In genomic region chr2:43104763-43105162, GRCh38 we compare ENCODE assay signal across 19 cellular contexts.
DNase-seq lines count a peak whose midpoint lies in the region; ATAC-seq, FAIRE-seq and TF ChIP-seq lines count a peak whose summit lies in the region.
"Had no signal": no experiment of that assay in that cellular context is flagged by ENCODE, and none has a peak within 500 bp of the region (broad histone marks: within the 10 kb centered on the region; RNA-seq: fewer than 3 reads in every experiment).

No MANE protein-coding gene starts in this region.

- peak overlapping the region; percentile 80 for H3K27ac ChIP-seq in DND-41 (ENCODE audit: low read length)
- no peak overlapping the region for H3K27ac ChIP-seq in endodermal cell (ENCODE audit: low read depth, low read length)
- peak overlapping the region; percentile 84 for H3K27ac ChIP-seq in rectal smooth muscle tissue (ENCODE audit: low read depth, low read length)
- H3K27ac ChIP-seq in kidney (ENCODE audit: low read depth in 2 of 2, low read length in 2 of 2), result peak overlapping the region in 1 of 2 donors; percentile 49
- H3K27ac ChIP-seq: PC-9 had no signal

- WGBS in endodermal cell (ENCODE audit: insufficient coverage in 1 of 2, insufficient read length in 1 of 2), 2 experiments, result 67 to 87% methylated on average over 1 to 2 of the region's 2 CpGs

- in situ Hi-C loops in KBM-7 (cut with MboI; ENCODE audit: low pct_unique_long_range_greater_than_20kb, low sequenced_read_pairs), result loop anchor here (25.0 kb wide), 1 partner anchor 383 kb away; no protein-coding TSS in a partner anchor

- no peaks in the 10 kb centered on the region for H3K79me2 ChIP-seq in DND-41 (ENCODE audit: insufficient read depth, low read length)

- H3K27me3 ChIP-seq in DND-41 (ENCODE audit: insufficient read depth, low read length, poor library complexity) (no peaks in the 10 kb centered on the region), endodermal cell (ENCODE audit: control insufficient read depth, insufficient read depth, low read length, poor library complexity, severe bottlenecking) (peaks cover 10% of the 10 kb centered on the region), rectal smooth muscle tissue (ENCODE audit: control insufficient read depth, insufficient read depth, low read length) (no peaks in the 10 kb centered on the region)

- no peak overlapping the region for H3K27ac Mint-ChIP-seq in endodermal cell
- H3K27ac Mint-ChIP-seq in natural killer cell, result no peak overlapping the region
- no peak overlapping the region for H3K27ac Mint-ChIP-seq in stimulated activated effector memory CD8-positive, alpha-beta T cell treated with anti-CD3 and anti-CD28 coated beads, Interleukin-12 subunit alpha, Interleukin-12 subunit beta, amount 100 ng/mL, for 72 hours
- H3K27ac Mint-ChIP-seq: activated CD8-positive, alpha-beta T cell treated with anti-CD3 and anti-CD28 coated beads for 36 hours had no signal

- intact Hi-C loops in kidney (cut with DNase I), result no loop called here
- intact Hi-C loops in natural killer cell (cut with micrococcal nuclease), result no loop called here

- FAIRE-seq in kidney (lab: Jason Lieb, UNC), result no peak
- FAIRE-seq: GM12878 had no signal

- TF ChIP-seq CTCF in DND-41 (IDR thresholded peaks at IDR 0.05; ENCODE audit: borderline replicate concordance, extremely low read depth, low read length, poor library complexity, severe bottlenecking) (peak; percentile 45), endodermal cell (conservative IDR thresholded peaks at IDR 0.05) (peak; percentile 44), kidney (IDR thresholded peaks at IDR 0.05; ENCODE audit: borderline replicate concordance, extremely low read depth, insufficient read depth) (no peak), natural killer cell (IDR thresholded peaks at IDR 0.05) (no peak)

- H3K36me3 Mint-ChIP-seq in endodermal cell (ENCODE audit: low read depth) (no peaks in the 10 kb centered on the region), natural killer cell (no peaks in the 10 kb centered on the region)
- H3K36me3 Mint-ChIP-seq in stimulated activated effector memory CD8-positive, alpha-beta T cell treated with anti-CD3 and anti-CD28 coated beads, Interleukin-12 subunit alpha, Interleukin-12 subunit beta, amount 100 ng/mL, for 72 hours, result no peaks in the 10 kb centered on the region

- no peaks in the 10 kb centered on the region for H3K36me3 ChIP-seq in DND-41 (ENCODE audit: insufficient read depth, low read length)
- no peaks in the 10 kb centered on the region for H3K36me3 ChIP-seq in endodermal cell (ENCODE audit: control insufficient read depth, insufficient read depth, low read length)
- no peaks in the 10 kb centered on the region for H3K36me3 ChIP-seq in rectal smooth muscle tissue (ENCODE audit: control insufficient read depth, insufficient read depth, low read length)
- H3K36me3 ChIP-seq in kidney (ENCODE audit: control insufficient read depth in 1 of 2, insufficient read depth in 2 of 2, low read length in 2 of 2), result no peaks in the 10 kb centered on the region

- H3K4me3 ChIP-seq in DND-41 (ENCODE audit: low read depth in 1 of 2, low read length in 2 of 2) (no peak overlapping the region), endodermal cell (ENCODE audit: low read length) (no peak overlapping the region), rectal smooth muscle tissue (ENCODE audit: low read length) (no peak overlapping the region), kidney (ENCODE audit: low read length in 2 of 2) (no peak overlapping the region)
- H3K4me3 ChIP-seq: GM12878, PC-9 had no signal

- no peak overlapping the region for H2AFZ ChIP-seq in DND-41 (ENCODE audit: low read depth, low read length)
- H2AFZ ChIP-seq: PC-9 had no signal

- ATAC-seq in DND-41 (ENCODE audit: insufficient read depth, low read depth) (peak; percentile 53; the same call in 1 of the 3 replicates), natural killer cell (no peak), HG03439 (IDR thresholded peaks at IDR 0.05; ENCODE audit: unreplicated experiment) (no peak)
- no peak for ATAC-seq in stimulated activated effector memory CD8-positive, alpha-beta T cell treated with anti-CD3 and anti-CD28 coated beads, Interleukin-12 subunit alpha, Interleukin-12 subunit beta, amount 100 ng/mL, for 72 hours
- ATAC-seq: activated CD8-positive, alpha-beta T cell treated with anti-CD3 and anti-CD28 coated beads for 36 hours; GM12878 had no signal

- DNase-seq in DND-41 (peak; percentile 35), KBM-7 (peak; percentile 38), endodermal cell (peak; percentile 53), kidney (no peak), natural killer cell (no peak)
- no peak for DNase-seq in stimulated activated effector memory CD8-positive, alpha-beta T cell treated with anti-CD3 and anti-CD28 coated beads, Interleukin-12 subunit alpha, Interleukin-12 subunit beta, amount 100 ng/mL, for 72 hours (ENCODE audit: low spot score in 2 of 2)
- DNase-seq: activated CD8-positive, alpha-beta T cell treated with anti-CD3 and anti-CD28 coated beads for 36 hours; amniotic stem cell; C1 segment of cervical spinal cord; DMS79; HCEC 1CT; head of caudate nucleus; Karpas-422; NCI-H1930; NCI-H510A treated with DMSO at 0.1 percent for 48 hours; PC-9 had no signal

- H3K9me3 Mint-ChIP-seq in endodermal cell (no peaks in the 10 kb centered on the region), natural killer cell (no peaks in the 10 kb centered on the region)
- no peaks in the 10 kb centered on the region for H3K9me3 Mint-ChIP-seq in stimulated activated effector memory CD8-positive, alpha-beta T cell treated with anti-CD3 and anti-CD28 coated beads, Interleukin-12 subunit alpha, Interleukin-12 subunit beta, amount 100 ng/mL, for 72 hours

- H3K27me3 Mint-ChIP-seq in endodermal cell (ENCODE audit: insufficient read depth), result peaks cover 13% of the 10 kb centered on the region
- H3K27me3 Mint-ChIP-seq in natural killer cell (ENCODE audit: low read depth in 2 of 2), result peaks cover 4 to 5% of the 10 kb centered on the region in 2 donors
- H3K27me3 Mint-ChIP-seq: activated CD8-positive, alpha-beta T cell treated with anti-CD3 and anti-CD28 coated beads for 36 hours had no signal

- H3K4me3 Mint-ChIP-seq in endodermal cell (no peak overlapping the region), natural killer cell (no peak overlapping the region)
- H3K4me3 Mint-ChIP-seq in stimulated activated effector memory CD8-positive, alpha-beta T cell treated with anti-CD3 and anti-CD28 coated beads, Interleukin-12 subunit alpha, Interleukin-12 subunit beta, amount 100 ng/mL, for 72 hours, result no peak overlapping the region
- H3K4me3 Mint-ChIP-seq: activated CD8-positive, alpha-beta T cell treated with anti-CD3 and anti-CD28 coated beads for 36 hours had no signal

- H3K4me1 Mint-ChIP-seq in endodermal cell, result peaks cover 3% of the 10 kb centered on the region
- H3K4me1 Mint-ChIP-seq in natural killer cell, result peaks cover 5 to 29% of the 10 kb centered on the region in 2 donors
- H3K4me1 Mint-ChIP-seq in stimulated activated effector memory CD8-positive, alpha-beta T cell treated with anti-CD3 and anti-CD28 coated beads, Interleukin-12 subunit alpha, Interleukin-12 subunit beta, amount 100 ng/mL, for 72 hours, result peaks cover 27% of the 10 kb centered on the region

- H3K9ac ChIP-seq in DND-41 (ENCODE audit: low read depth, low read length) (no peak overlapping the region), endodermal cell (ENCODE audit: extremely low read depth, low read length, poor library complexity, severe bottlenecking) (no peak overlapping the region), rectal smooth muscle tissue (ENCODE audit: low read length) (no peak overlapping the region), kidney (ENCODE audit: low read length in 2 of 2) (no peak overlapping the region)

- no peaks in the 10 kb centered on the region for H4K20me1 ChIP-seq in DND-41 (ENCODE audit: insufficient read depth, low read length)

- H3K4me2 ChIP-seq in DND-41 (ENCODE audit: insufficient read depth, low read length), result no peak overlapping the region
- H3K4me2 ChIP-seq: PC-9 had no signal

- H3K9me3 ChIP-seq in DND-41 (ENCODE audit: insufficient read depth, low read length, severe bottlenecking) (no peaks in the 10 kb centered on the region), endodermal cell (ENCODE audit: control insufficient read depth, low read length) (no peaks in the 10 kb centered on the region), kidney (ENCODE audit: control insufficient read depth in 1 of 2, low read length in 2 of 2) (no peaks in the 10 kb centered on the region)

- peaks cover 27% of the 10 kb centered on the region for H3K4me1 ChIP-seq in DND-41 (ENCODE audit: insufficient read depth, low read length)
- H3K4me1 ChIP-seq in endodermal cell (ENCODE audit: control insufficient read depth, insufficient read depth, low read length), result peaks cover 4% of the 10 kb centered on the region
- peaks cover 23% of the 10 kb centered on the region for H3K4me1 ChIP-seq in rectal smooth muscle tissue (ENCODE audit: control insufficient read depth, insufficient read depth, low read length)
- peaks cover 0 to 26% of the 10 kb centered on the region in 2 donors for H3K4me1 ChIP-seq in kidney (ENCODE audit: control insufficient read depth in 1 of 2, insufficient read depth in 1 of 2, low read depth in 1 of 2, low read length in 2 of 2)

Comparison
In these comparisons a context has a peak if more than half of its experiments do, and no peak if none do; other contexts are left out.
1. DNase-seq: peak in DND-41 (single experiment), KBM-7 (single experiment) and endodermal cell (single experiment); none in kidney (single experiment), natural killer cell (single experiment) and stimulated activated effector memory CD8-positive, alpha-beta T cell treated with anti-CD3 and anti-CD28 coated beads, Interleukin-12 subunit alpha, Interleukin-12 subunit beta, amount 100 ng/mL, for 72 hours (0 of 2).
2. CTCF ChIP-seq: peak in DND-41 (single experiment) and endodermal cell (single experiment); none in kidney (single experiment) and natural killer cell (single experiment).